ENCODE assay signal across 8 cellular contexts in the genomic region with DNA sequence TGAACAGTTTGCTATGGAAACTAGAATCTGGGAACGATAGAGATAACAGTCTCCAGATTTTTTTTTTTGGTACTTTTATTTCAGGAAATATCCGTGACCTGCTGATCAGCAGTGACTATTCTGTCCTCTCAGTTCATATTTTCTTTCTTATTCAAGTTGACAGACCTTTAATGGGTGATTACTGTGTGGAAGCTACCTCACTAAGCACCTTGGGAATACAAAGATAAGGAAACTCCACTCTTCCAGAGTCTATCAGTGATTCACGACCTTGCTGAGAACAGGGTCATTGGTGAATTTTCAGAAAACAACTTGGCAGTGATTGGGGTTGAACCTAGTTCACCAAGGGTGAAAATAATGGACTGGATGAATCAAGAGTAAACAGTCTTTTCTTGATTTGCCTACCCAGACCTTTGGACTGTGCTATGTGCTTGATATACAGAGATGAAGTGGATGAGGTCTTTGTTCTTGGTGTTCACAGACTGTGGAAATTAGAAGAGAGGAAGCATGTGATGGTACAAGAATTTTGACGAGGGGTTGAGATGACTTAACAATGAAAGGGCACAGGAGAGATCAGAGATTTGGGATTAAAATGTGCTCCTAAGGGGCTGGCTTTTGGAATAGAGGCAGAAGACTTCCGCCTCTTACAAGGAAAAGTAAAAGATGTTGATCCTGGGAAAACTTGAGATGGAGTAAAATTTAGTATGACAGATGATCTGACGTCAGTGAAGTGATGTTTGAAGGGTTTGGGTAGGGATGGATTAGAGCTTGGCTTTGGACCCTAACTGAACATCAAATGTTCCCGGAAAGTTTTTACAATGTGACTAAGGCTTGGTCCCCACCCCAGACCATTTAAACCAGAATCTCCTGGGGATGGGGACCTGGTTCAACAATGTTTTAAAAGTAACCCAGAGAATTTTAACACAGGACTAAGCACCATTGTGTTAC. TPM values are rescaled to one million over a fixed set of nuclear protein-coding genes. Genes with fewer than 3 reads are reported as not detected.
DNase-seq lines count a peak whose midpoint lies in the region; ATAC-seq, FAIRE-seq and TF ChIP-seq lines count a peak whose summit lies in the region.

No MANE protein-coding gene starts in this region.

- H3K4me3 ChIP-seq in iPS DF 6.9 (ENCODE audit: low read length) (peak overlapping the region; percentile 87; the same call in 1 of the 2 replicates), skin epidermis (peak overlapping the region; percentile 56 to 97 (median 76))

- H3K4me3 Mint-ChIP-seq in WTC11 = peak overlapping the region; percentile 94

- no peak for TF ChIP-seq CTCF in WTC11 (IDR thresholded peaks at IDR 0.05)

- H3K4me1 ChIP-seq in iPS DF 6.9 (ENCODE audit: control insufficient read depth, insufficient read depth, low read length) = no peaks in the 10 kb centered on the region

- POLR2A ChIA-PET in WTC11 (lab: Charles Lee) = interaction anchor here (1.0 kb wide), 1 partner anchor 37 kb away, joined by 3 read pairs; no protein-coding TSS in a partner anchor

- H3K27ac ChIP-seq in iPS DF 6.9 (ENCODE audit: low read length) = no peak overlapping the region
- peak overlapping the region in 18 of 21 experiments; percentile 85 to 98 (median 94) for H3K27ac ChIP-seq in skin epidermis

- peaks cover 14% of the 10 kb centered on the region for H3K36me3 Mint-ChIP-seq in WTC11

- ATAC-seq in WTC11 = no peak

- H3K27me3 Mint-ChIP-seq in WTC11 (ENCODE audit: low read depth) = peaks cover 6% of the 10 kb centered on the region; the same call in 1 of the 2 replicates

- H3K27ac Mint-ChIP-seq in WTC11 = peak overlapping the region; percentile 30

- H3K27me3 ChIP-seq in iPS DF 6.9 (ENCODE audit: control insufficient read depth, insufficient read depth, low read length) = no peaks in the 10 kb centered on the region

- 100% methylated on average over 1 of the region's 7 CpGs for WGBS in iPS DF 6.9 (ENCODE audit: insufficient coverage, insufficient read length)

- peaks cover 4% of the 10 kb centered on the region; the same call in 1 of the 2 replicates for H3K36me3 ChIP-seq in iPS DF 6.9 (ENCODE audit: control insufficient read depth, insufficient read depth, low read length)

- in situ Hi-C loops in ACHN (cut with HindIII; ENCODE audit: low pct_ligation_motif_present, low pct_unique_long_range_greater_than_20kb, low sequenced_read_pairs) = no loop called here

- no peak for FAIRE-seq in GM19239 (lab: Jason Lieb, UNC)

- peak; percentile 7 for DNase-seq in HT-29 (ENCODE audit: low spot score)
- DNase-seq in WTC11 (ENCODE audit: low spot score) = no peak
- no peak for DNase-seq in iPS DF 6.9 (ENCODE audit: low read depth, low spot score)
- DNase-seq in NCI-H2227 (lab: John Stamatoyannopoulos, UW; ENCODE audit: unreplicated experiment) = no peak
- no peak for DNase-seq in ACHN
- no peak for DNase-seq in GM19238 (ENCODE audit: insufficient read length, low spot score)
- no peak for DNase-seq in GM19239 (ENCODE audit: insufficient read length, low spot score)

- no peaks in the 10 kb centered on the region for H3K9me3 ChIP-seq in iPS DF 6.9 (ENCODE audit: control insufficient read depth, insufficient read depth, low read length)

- H3K9me3 Mint-ChIP-seq in WTC11 = no peaks in the 10 kb centered on the region

- peaks cover 18% of the 10 kb centered on the region for H3K4me1 Mint-ChIP-seq in WTC11

- CTCF ChIA-PET in WTC11 (lab: Charles Lee) = interaction anchor here (0.5 to 1.1 kb wide), 3 partner anchors 10 to 59 kb away, joined by 3 to 4 read pairs (median 3); no protein-coding TSS in a partner anchor

TF ChIP-seq in WTC11, 78 proteins besides CTCF, POLR2A, EP300 and RAD21:
- TF ChIP-seq SMAD4 (CRISPR knock-in tag; IDR thresholded peaks at IDR 0.05) (no peak), ATF1 (CRISPR knock-in tag; IDR thresholded peaks at IDR 0.05) (no peak), GTF2I (CRISPR knock-in tag; conservative IDR thresholded peaks at IDR 0.05) (no peak)
TF ChIP-seq in WTC11: peak in this region for 0.

RNA-seq across cellular contexts. Expression of gene KAT14, which starts 1.2 kb away (rescaled TPM):
- total RNA-seq in HT-29 (2014; rRNA removed; shearing (Covaris generic)) = 2.6 and 3.6 TPM in 2 replicates
- total RNA-seq in WTC11 (2021) = 21.8 to 24.1 TPM (median 23.8 TPM) in 3 replicates

RNA-seq across cellular contexts. Expression of gene PET117, which starts 1.2 kb away (rescaled TPM):
- total RNA-seq in HT-29 (2014; rRNA removed; shearing (Covaris generic)) = 10.2 and 10.4 TPM in 2 replicates
- 21.6 to 25.7 TPM (median 23.0 TPM) in 3 replicates for total RNA-seq in WTC11 (2021)
